23 cellular contexts compared by ENCODE assay signal in genomic region chr2:19178175-19178574, GRCh38.
DNase-seq lines count a peak whose midpoint lies in the region; ATAC-seq and TF ChIP-seq lines count a peak whose summit lies in the region.
"Had no signal": no experiment of that assay in that cellular context is flagged by ENCODE, and none has a peak within 500 bp of the region (broad histone marks: within the 10 kb centered on the region; RNA-seq: fewer than 3 reads in every experiment).

No MANE protein-coding gene starts in this region.

- H3K79me2 ChIP-seq in PC-3 (ENCODE audit: low read length): no peaks in the 10 kb centered on the region
- H3K79me2 ChIP-seq: parathyroid adenoma had no signal

- TF ChIP-seq CTCF in PC-3 (conservative IDR thresholded peaks at IDR 0.05; ENCODE audit: low read depth, low read length) (no peak), nephron progenitor cell (IDR thresholded peaks at IDR 0.05) (no peak)

- H3K9me3 Mint-ChIP-seq in nephron progenitor cell: peaks cover 29% of the 10 kb centered on the region

- H3K9ac ChIP-seq in PC-3 (ENCODE audit: low read length): no peak overlapping the region
- H3K9ac ChIP-seq: BLaER1, parathyroid adenoma had no signal

- no peaks in the 10 kb centered on the region for H3K27me3 ChIP-seq in PC-3 (ENCODE audit: low read length)
- H3K27me3 ChIP-seq: BLaER1 had no signal

- intact Hi-C loops in PC-3 (cut with micrococcal nuclease): no loop called here
- intact Hi-C loops in left ventricle myocardium superior (cut with micrococcal nuclease): no loop called here

- no peaks in the 10 kb centered on the region for H4K20me1 ChIP-seq in PC-3 (ENCODE audit: low read length)
- H4K20me1 ChIP-seq: BLaER1 had no signal

- POLR2A ChIA-PET in PC-3 (lab: Charles Lee; ENCODE audit: unreplicated experiment): no interaction called here

- peaks cover 17% of the 10 kb centered on the region for H3K36me3 Mint-ChIP-seq in nephron progenitor cell (ENCODE audit: low read depth)

- no peak overlapping the region for H3K27ac ChIP-seq in PC-3 (ENCODE audit: low read length)
- H3K27ac ChIP-seq: BLaER1, parathyroid adenoma, RWPE1 had no signal

- no peaks in the 10 kb centered on the region for H3K9me3 ChIP-seq in PC-3 (ENCODE audit: low read length)
- H3K9me3 ChIP-seq: BLaER1 had no signal

- peaks cover 7% of the 10 kb centered on the region for H3K27me3 Mint-ChIP-seq in nephron progenitor cell (ENCODE audit: low read depth, poor library complexity)
- H3K27me3 Mint-ChIP-seq: activated CD8-positive, alpha-beta T cell treated with anti-CD3 and anti-CD28 coated beads for 36 hours; central memory CD8-positive, alpha-beta T cell; natural killer cell treated with Interleukin-12 subunit alpha and Interleukin-12 subunit beta and Interleukin-15 and Interleukin-18, amount 100 ng/mL, for 72 hours had no signal

- CTCF ChIA-PET in PC-3 (lab: Charles Lee): no interaction called here

- ATAC-seq in PC-3 (no peak), left ventricle myocardium superior (peak; percentile 98)
- ATAC-seq: activated CD8-positive, alpha-beta T cell treated with anti-CD3 and anti-CD28 coated beads for 36 hours; GM23338; natural killer cell treated with Interleukin-12 subunit alpha and Interleukin-12 subunit beta and Interleukin-15 and Interleukin-18, amount 100 ng/mL, for 72 hours; sciatic nerve had no signal

- H3K36me3 ChIP-seq in PC-3 (ENCODE audit: low read depth, low read length): no peaks in the 10 kb centered on the region
- H3K36me3 ChIP-seq: BLaER1 had no signal

- no peak overlapping the region for H3K4me2 ChIP-seq in PC-3 (ENCODE audit: low read length)
- H3K4me2 ChIP-seq: BLaER1, GM23338 had no signal

- H3K4me3 ChIP-seq in PC-3 (ENCODE audit: low read length): no peak overlapping the region
- H3K4me3 ChIP-seq: BLaER1, GM23338 had no signal

- DNase-seq in EH (ENCODE audit: low read depth) (peak; percentile 62), PC-3 (peak; percentile 44), cerebellum (ENCODE audit: low spot score) (peak; percentile 2), left ventricle myocardium superior (peak; percentile 18), nephron progenitor cell (no peak), NCI-H2196 treated with DMSO at 0.1 percent for 48 hours (lab: John Stamatoyannopoulos, UW; ENCODE audit: unreplicated experiment) (no peak), NCI-H2081 treated with DMSO at 0.1 percent for 48 hours (lab: John Stamatoyannopoulos, UW) (no peak)
- no peak for DNase-seq in stimulated activated CD8-positive, alpha-beta memory T cell treated with anti-CD3 and anti-CD28 coated beads, Interleukin-4, amount 100 ng/mL, for 48 hours
- DNase-seq: activated CD8-positive, alpha-beta T cell treated with anti-CD3 and anti-CD28 coated beads for 36 hours; amniotic stem cell; effector CD8-positive, alpha-beta T cell; midbrain; NCI-H1436; NCI-H526 treated with DMSO at 0.1 percent for 48 hours; stimulated activated CD4-positive, alpha-beta T cell treated with anti-CD3 and anti-CD28 coated beads, Interleukin-15, amount 100 ng/mL, for 24 hours; SW 1271 had no signal

- H3F3A ChIP-seq in PC-3 (ENCODE audit: low read length, unreplicated experiment): no peaks in the 10 kb centered on the region

- no peak overlapping the region for H3K27ac Mint-ChIP-seq in nephron progenitor cell
- H3K27ac Mint-ChIP-seq: activated CD8-positive, alpha-beta T cell treated with anti-CD3 and anti-CD28 coated beads for 36 hours; GM23338; natural killer cell treated with Interleukin-12 subunit alpha and Interleukin-12 subunit beta and Interleukin-15 and Interleukin-18, amount 100 ng/mL, for 72 hours had no signal

- no peak overlapping the region for H2AFZ ChIP-seq in PC-3 (ENCODE audit: low read length)
- H2AFZ ChIP-seq: GM23338, parathyroid adenoma had no signal

- peaks cover 17% of the 10 kb centered on the region for H3K4me1 ChIP-seq in PC-3 (ENCODE audit: insufficient read depth, low read length)
- H3K4me1 ChIP-seq: BLaER1, parathyroid adenoma had no signal

- no peak overlapping the region for H3K4me3 Mint-ChIP-seq in nephron progenitor cell
- H3K4me3 Mint-ChIP-seq: activated CD8-positive, alpha-beta T cell treated with anti-CD3 and anti-CD28 coated beads for 36 hours; central memory CD8-positive, alpha-beta T cell; GM23338; natural killer cell treated with Interleukin-12 subunit alpha and Interleukin-12 subunit beta and Interleukin-15 and Interleukin-18, amount 100 ng/mL, for 72 hours had no signal

- no TSS peak for BruUV-seq in PC-3 (replicated peaks; lab: Mats Ljungman, UMichigan)

- H3K9me2 ChIP-seq in PC-3 (replicated peaks; ENCODE audit: low read length): no peaks in the 10 kb centered on the region

- H3K4me1 Mint-ChIP-seq in nephron progenitor cell: no peaks in the 10 kb centered on the region
- H3K4me1 Mint-ChIP-seq: central memory CD8-positive, alpha-beta T cell had no signal

Comparison
In these comparisons a context has a peak if more than half of its experiments do, and no peak if none do; other contexts are left out.
1. DNase-seq: peak in EH (single experiment), PC-3 (single experiment), cerebellum (single experiment) and left ventricle myocardium superior (single experiment); none in nephron progenitor cell (single experiment), stimulated activated CD8-positive, alpha-beta memory T cell treated with anti-CD3 and anti-CD28 coated beads, Interleukin-4, amount 100 ng/mL, for 48 hours (single experiment), NCI-H2196 treated with DMSO at 0.1 percent for 48 hours (single experiment) and NCI-H2081 treated with DMSO at 0.1 percent for 48 hours (single experiment).